ENCODE assay signal across 1 cellular context in the genomic region with DNA sequence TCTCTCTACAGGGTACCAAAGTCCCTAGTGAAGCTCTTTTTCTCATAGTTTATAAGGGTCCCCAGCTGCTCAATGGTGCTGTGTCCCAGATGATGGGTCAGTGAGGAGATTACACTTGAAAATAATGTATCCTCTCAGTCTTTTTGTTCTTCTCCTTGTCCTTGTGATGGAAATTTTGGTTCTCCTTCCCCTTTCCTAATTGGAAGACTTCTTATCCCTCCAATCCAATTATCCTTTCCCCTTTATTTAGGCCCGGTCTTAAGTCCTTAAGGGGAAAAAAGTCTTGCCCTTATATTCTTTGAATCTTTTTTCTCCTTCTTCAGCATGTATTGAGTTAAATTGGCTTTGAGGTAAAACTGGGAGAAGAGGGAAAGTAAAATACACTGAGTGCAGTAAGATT.
TF ChIP-seq lines count a peak whose summit lies in the region.

No MANE protein-coding gene starts in this region.

TF ChIP-seq in WTC11, 78 proteins besides CTCF, POLR2A, EP300 and RAD21:
- TF ChIP-seq ZNF671 (CRISPR knock-in tag; IDR thresholded peaks at IDR 0.05), result no peak
- no peak for TF ChIP-seq ZBTB21 (CRISPR knock-in tag; IDR thresholded peaks at IDR 0.05; ENCODE audit: borderline replicate concordance)
